8 cellular contexts compared by ENCODE assay signal in genomic region chr3:139329364-139329850, GRCh38. TPM values are rescaled to one million over a fixed set of nuclear protein-coding genes. Genes with fewer than 3 reads are reported as not detected.
DNase-seq lines count a peak whose midpoint lies in the region; TF ChIP-seq lines count a peak whose summit lies in the region.

No MANE protein-coding gene starts in this region.

- H3K4me1 ChIP-seq in MM.1S (ENCODE audit: low read length) (peaks cover 4% of the 10 kb centered on the region; the same call in 1 of the 2 replicates), parathyroid adenoma (peaks cover 2% of the 10 kb centered on the region)

- no peaks in the 10 kb centered on the region for H3K9me2 ChIP-seq in MM.1S (replicated peaks; ENCODE audit: insufficient read depth, low read length)

- H3K4me2 ChIP-seq in MM.1S (ENCODE audit: low read depth, low read length) (peak overlapping the region; percentile 65), parathyroid adenoma (ENCODE audit: low read length) (peak overlapping the region; percentile 53)

- in situ Hi-C loops in SK-MEL-5 (cut with HindIII; ENCODE audit: low pct_unique_long_range_greater_than_20kb, low sequenced_read_pairs) = no loop called here

- H3K9me3 Mint-ChIP-seq in glutamatergic neuron (ENCODE audit: unreplicated experiment) (peaks cover 5% of the 10 kb centered on the region), type B pancreatic cell (no peaks in the 10 kb centered on the region)

- no peaks in the 10 kb centered on the region for H4K20me1 ChIP-seq in MM.1S (ENCODE audit: insufficient read depth, low read length)

- no peaks in the 10 kb centered on the region for H3K79me2 ChIP-seq in MM.1S (ENCODE audit: low read length)
- no peaks in the 10 kb centered on the region for H3K79me2 ChIP-seq in parathyroid adenoma

- H3K9ac ChIP-seq in MM.1S (ENCODE audit: low read length) (no peak overlapping the region), parathyroid adenoma (no peak overlapping the region)

- H3K9me3 ChIP-seq in MM.1S (replicated peaks; ENCODE audit: insufficient read depth, low read length) (no peaks in the 10 kb centered on the region), parathyroid adenoma (ENCODE audit: control insufficient read depth, low read length) (no peaks in the 10 kb centered on the region)

- CTCF ChIA-PET in HEK293T (lab: Yijun Ruan, JAX) = interaction anchor here (0.6 to 2.3 kb wide), 11 partner anchors 10 to 393 kb away, joined by 3 to 29 read pairs (median 3); no protein-coding TSS in a partner anchor

- no peak overlapping the region for H3K27ac Mint-ChIP-seq in glutamatergic neuron (ENCODE audit: unreplicated experiment)
- no peak overlapping the region for H3K27ac Mint-ChIP-seq in type B pancreatic cell

- H3K36me3 Mint-ChIP-seq in glutamatergic neuron (ENCODE audit: unreplicated experiment) (no peaks in the 10 kb centered on the region), type B pancreatic cell (no peaks in the 10 kb centered on the region)

- H3K4me1 Mint-ChIP-seq in glutamatergic neuron (ENCODE audit: low read depth, unreplicated experiment) = no peaks in the 10 kb centered on the region
- peaks cover 5% of the 10 kb centered on the region for H3K4me1 Mint-ChIP-seq in type B pancreatic cell (ENCODE audit: unreplicated experiment)

- TF ChIP-seq CTCF in GM10266 (IDR thresholded peaks at IDR 0.05; ENCODE audit: control insufficient read depth, insufficient read depth, low read depth, missing control alignments) = peak; percentile 99
- peak; percentile 100 for TF ChIP-seq CTCF in MM.1S (IDR thresholded peaks at IDR 0.05; ENCODE audit: low read length)
- TF ChIP-seq CTCF in glutamatergic neuron (IDR thresholded peaks at IDR 0.05; ENCODE audit: partially characterized antibody, unreplicated experiment) = peak; percentile 99
- TF ChIP-seq CTCF in parathyroid adenoma (IDR thresholded peaks at IDR 0.05) = peak; percentile 98
- TF ChIP-seq CTCF in type B pancreatic cell (conservative IDR thresholded peaks at IDR 0.05) = peak; percentile 100

- peaks cover 2% of the 10 kb centered on the region for H3K27me3 Mint-ChIP-seq in glutamatergic neuron (ENCODE audit: unreplicated experiment)
- peaks cover 79% of the 10 kb centered on the region for H3K27me3 Mint-ChIP-seq in type B pancreatic cell

- DNase-seq in GM10266 (ENCODE audit: extremely low spot score) (peak; percentile 81), HEK293T (ENCODE audit: extremely low spot score) (peak; percentile 93), MM.1S (peak; percentile 90), SK-MEL-5 (ENCODE audit: low read depth, low spot score) (peak; percentile 91), glutamatergic neuron (peak; percentile 98), type B pancreatic cell (ENCODE audit: extremely low spot score, unreplicated experiment) (peak; percentile 93)
- DNase-seq in activated naive CD4-positive, alpha-beta T cell (lab: John Stamatoyannopoulos, UW) = peak; percentile 75 to 94 (median 84)

- H3K27me3 ChIP-seq in MM.1S (replicated peaks; ENCODE audit: insufficient read depth, low read length) (no peaks in the 10 kb centered on the region), parathyroid adenoma (ENCODE audit: control insufficient read depth, insufficient read depth, low read length) (no peaks in the 10 kb centered on the region)

- H3K4me3 Mint-ChIP-seq in glutamatergic neuron (ENCODE audit: unreplicated experiment) (peak overlapping the region; percentile 9), type B pancreatic cell (no peak overlapping the region)

- no peaks in the 10 kb centered on the region for H3F3A ChIP-seq in MM.1S (ENCODE audit: insufficient read depth, low read length)

- POLR2A ChIA-PET in HEK293T (lab: Yijun Ruan, JAX) = no interaction called here

- H3K36me3 ChIP-seq in MM.1S (replicated peaks; ENCODE audit: insufficient read depth, low read length) (no peaks in the 10 kb centered on the region), parathyroid adenoma (ENCODE audit: control insufficient read depth, insufficient read depth, low read length) (no peaks in the 10 kb centered on the region)

- H3K4me3 ChIP-seq in MM.1S (ENCODE audit: low read length) (peak overlapping the region; percentile 43), parathyroid adenoma (ENCODE audit: low read depth, low read length) (peak overlapping the region; percentile 11)

- H3K27ac ChIP-seq in MM.1S (ENCODE audit: low read length) (no peak overlapping the region), parathyroid adenoma (no peak overlapping the region)

- H2AFZ ChIP-seq in MM.1S (ENCODE audit: low read length) (peak overlapping the region; percentile 76), parathyroid adenoma (peak overlapping the region; percentile 64)

TF ChIP-seq in HEK293T, 16 proteins besides CTCF, POLR2A, EP300 and RAD21:
- TF ChIP-seq BHLHE40 (IDR thresholded peaks at IDR 0.05; ENCODE audit: borderline replicate concordance) (no peak), NFRKB (IDR thresholded peaks at IDR 0.05) (no peak), HDGF (IDR thresholded peaks at IDR 0.05; ENCODE audit: borderline replicate concordance) (no peak), L3MBTL2 (conservative IDR thresholded peaks at IDR 0.05) (no peak), ZNF384 (IDR thresholded peaks at IDR 0.05) (no peak), CTBP1 (IDR thresholded peaks at IDR 0.05; ENCODE audit: borderline replicate concordance) (no peak), TARDBP (IDR thresholded peaks at IDR 0.05) (no peak), ARNT (IDR thresholded peaks at IDR 0.05) (no peak), SUZ12 (IDR thresholded peaks at IDR 0.05) (no peak), PKNOX1 (IDR thresholded peaks at IDR 0.05) (no peak), FOXM1 (IDR thresholded peaks at IDR 0.05; ENCODE audit: borderline replicate concordance) (no peak), LEF1 (IDR thresholded peaks at IDR 0.05; ENCODE audit: borderline replicate concordance) (no peak)

RNA-seq across cellular contexts. Expression of gene MRPS22, which starts 14.4 kb away (rescaled TPM):
- total RNA-seq in SK-MEL-5 (2014; rRNA removed; shearing (Covaris generic)) = 129 and 177 TPM in 2 replicates
- 74.0 and 86.4 TPM in 2 replicates for polyA plus RNA-seq in SK-MEL-5 (2015; cell fraction: cytosol; rRNA removed)
- polyA plus RNA-seq in SK-MEL-5 (2015; cell fraction: nucleus; rRNA removed) = 72.9 and 79.6 TPM in 2 replicates
- total RNA-seq in glutamatergic neuron (ENCODE audit: unreplicated experiment) (28.7 TPM), type B pancreatic cell (ENCODE audit: low replicate concordance) (40.0 and 43.0 TPM in 2 replicates)
